ENCODE assay signal across 10 cellular contexts in genomic region chr5:135083334-135083733, GRCh38. TPM values are rescaled to one million over a fixed set of nuclear protein-coding genes. Genes with fewer than 3 reads are reported as not detected.
"Had no signal": no experiment of that assay in that cellular context is flagged by ENCODE, and none has a peak within 500 bp of the region (broad histone marks: within the 10 kb centered on the region; RNA-seq: fewer than 3 reads in every experiment).

No MANE protein-coding gene starts in this region.

RNA-seq across cellular contexts. Expression of gene PITX1, which starts 49.3 kb away (rescaled TPM):
- total RNA-seq: kidney, kidney epithelial cell, left cardiac atrium, left ventricle myocardium inferior, left ventricle myocardium superior, liver, lung microvascular endothelial cell, mononuclear cell had no signal
- polyA plus RNA-seq: immature natural killer cell; naive thymus-derived CD4-positive, alpha-beta T cell had no signal
